1 cellular context compared by ENCODE assay signal in genomic region chr22:19887251-19887985, GRCh38.
TF ChIP-seq lines count a peak whose summit lies in the region.

No MANE protein-coding gene starts in this region.

TF ChIP-seq in IMR-90, 13 proteins besides CTCF, POLR2A, EP300 and RAD21:
- TF ChIP-seq RFX5 (IDR thresholded peaks at IDR 0.05; ENCODE audit: low read depth, low read length) (no peak), NFE2L2 (IDR thresholded peaks at IDR 0.05; ENCODE audit: low read depth, low read length) (no peak), USF2 (IDR thresholded peaks at IDR 0.05; ENCODE audit: low read depth, low read length) (no peak), MAFK (IDR thresholded peaks at IDR 0.05; ENCODE audit: low read depth, low read length) (no peak), SMC3 (IDR thresholded peaks at IDR 0.05; ENCODE audit: low read depth, low read length) (no peak), RCOR1 (IDR thresholded peaks at IDR 0.05; ENCODE audit: insufficient replicate concordance, low read length) (no peak), ELK1 (IDR thresholded peaks at IDR 0.05; ENCODE audit: borderline replicate concordance, low read depth, low read length) (no peak)
